10 cellular contexts compared by ENCODE assay signal in the genomic region with DNA sequence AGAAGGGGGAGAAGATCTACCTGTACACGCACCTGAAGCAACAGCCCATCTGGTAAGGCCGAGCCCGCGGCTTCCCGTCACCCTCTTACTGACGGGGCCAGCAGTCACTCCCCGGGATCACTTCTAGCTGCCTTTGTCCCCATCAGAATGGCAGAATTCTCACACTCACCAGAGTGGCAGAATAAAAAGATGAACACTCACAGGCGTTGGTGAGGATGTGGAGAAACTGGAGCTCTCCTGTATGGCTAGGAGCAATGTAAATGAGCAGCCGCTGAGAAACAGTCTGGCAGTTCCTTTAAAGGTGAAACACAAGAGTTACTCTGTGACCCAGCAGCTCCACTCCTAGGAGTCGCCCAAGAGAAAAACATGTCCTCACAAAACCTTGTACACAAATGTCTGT. TPM values are rescaled to one million over a fixed set of nuclear protein-coding genes. Genes with fewer than 3 reads are reported as not detected.
"Had no signal": no experiment of that assay in that cellular context is flagged by ENCODE, and none has a peak within 500 bp of the region (broad histone marks: within the 10 kb centered on the region; RNA-seq: fewer than 3 reads in every experiment).

No MANE protein-coding gene starts in this region.

- H3K4me2 ChIP-seq: GM23338 had no signal

- FAIRE-seq: H1, H54, HepG2 had no signal

- H2AFZ ChIP-seq: GM23338 had no signal

- ATAC-seq: GM23338, HepG2 had no signal

- DNase-seq: H9, HCEC 1CT, HFFc6, KG1 had no signal

- H3K4me3 ChIP-seq: GM23338 had no signal

RNA-seq across cellular contexts. Expression of gene CIBAR2, which starts 33.3 kb away (rescaled TPM):
- total RNA-seq: GM23338, H1, H9, HepG2, HFFc6, HT1080 had no signal
- polyA plus RNA-seq: GM23338, HepG2, IgD-negative memory B cell had no signal
